In genomic region chr18:97252-97914, GRCh38 we compare ENCODE assay signal across 13 cellular contexts. TPM values are rescaled to one million over a fixed set of nuclear protein-coding genes. Genes with fewer than 3 reads are reported as not detected.
A peak's percentile ranks its signal among the peaks of the same experiment; 100 is the strongest.
DNase-seq lines count a peak whose midpoint lies in the region; ATAC-seq and TF ChIP-seq lines count a peak whose summit lies in the region.
"Not testable (repeated sequence)": the region's sequence is repeated elsewhere in the genome, so short reads cannot be mapped to it uniquely, and the experiment has no call there.
"Had no signal": no experiment of that assay in that cellular context is flagged by ENCODE, and none has a peak within 500 bp of the region (broad histone marks: within the 10 kb centered on the region; RNA-seq: fewer than 3 reads in every experiment).

No MANE protein-coding gene starts in this region.

- not testable (repeated sequence) for H3K4me1 Mint-ChIP-seq in activated CD4-positive, alpha-beta memory T cell treated with anti-CD3 and anti-CD28 coated beads, Interleukin-2, amount 10 ng/mL, durations not matched to agents 7 days and 5 days

- not testable (repeated sequence) for H3K36me3 Mint-ChIP-seq in activated CD4-positive, alpha-beta memory T cell treated with anti-CD3 and anti-CD28 coated beads, Interleukin-2, amount 10 ng/mL, durations not matched to agents 7 days and 5 days (ENCODE audit: low read depth)

- peak; percentile 69 for TF ChIP-seq CTCF in GM10266 (IDR thresholded peaks at IDR 0.05; ENCODE audit: control insufficient read depth, insufficient read depth, low read depth, missing control alignments)
- TF ChIP-seq CTCF in epithelial cell of proximal tubule (conservative IDR thresholded peaks at IDR 0.05; ENCODE audit: low read depth, low read length): peak; percentile 5

- DNase-seq in GM10266 (ENCODE audit: extremely low spot score); epithelial cell of proximal tubule (ENCODE audit: low read depth): not testable (repeated sequence)
- DNase-seq in activated CD4-positive, alpha-beta memory T cell treated with anti-CD3 and anti-CD28 coated beads, Interleukin-2, amount 10 ng/mL, durations not matched to agents 7 days and 5 days: peak; percentile 50
- peak; percentile 40 to 42 for DNase-seq in stimulated activated CD4-positive, alpha-beta T cell treated with anti-CD3 and anti-CD28 coated beads, Interleukin-2, amount 100 ng/mL, for 48 hours

- CTCF ChIA-PET in activated CD4-positive, alpha-beta memory T cell treated with anti-CD3 and anti-CD28 coated beads, Interleukin-2, amount 10 ng/mL, durations not matched to agents 7 days and 5 days (lab: Charles Lee): not testable (repeated sequence)

- H3K27ac Mint-ChIP-seq in activated CD4-positive, alpha-beta memory T cell treated with anti-CD3 and anti-CD28 coated beads, Interleukin-2, amount 10 ng/mL, durations not matched to agents 7 days and 5 days: not testable (repeated sequence)

- POLR2A ChIA-PET in activated CD4-positive, alpha-beta memory T cell treated with anti-CD3 and anti-CD28 coated beads, Interleukin-2, amount 10 ng/mL, durations not matched to agents 7 days and 5 days (lab: Charles Lee): not testable (repeated sequence)

- H3K4me3 Mint-ChIP-seq in activated CD4-positive, alpha-beta memory T cell treated with anti-CD3 and anti-CD28 coated beads, Interleukin-2, amount 10 ng/mL, durations not matched to agents 7 days and 5 days: not testable (repeated sequence)

- H3K4me3 ChIP-seq in epithelial cell of proximal tubule (ENCODE audit: low read depth, low read length): not testable (repeated sequence)

- H3K9me3 Mint-ChIP-seq in activated CD4-positive, alpha-beta memory T cell treated with anti-CD3 and anti-CD28 coated beads, Interleukin-2, amount 10 ng/mL, durations not matched to agents 7 days and 5 days: not testable (repeated sequence)

- H3K27me3 Mint-ChIP-seq in activated CD4-positive, alpha-beta memory T cell treated with anti-CD3 and anti-CD28 coated beads, Interleukin-2, amount 10 ng/mL, durations not matched to agents 7 days and 5 days: not testable (repeated sequence)

- peak; percentile 86 for ATAC-seq in GM19035 (IDR thresholded peaks at IDR 0.05; ENCODE audit: unreplicated experiment)
- ATAC-seq in GM21737 (IDR thresholded peaks at IDR 0.05; ENCODE audit: unreplicated experiment): peak; percentile 80
- ATAC-seq in HG03039 (IDR thresholded peaks at IDR 0.05; ENCODE audit: unreplicated experiment): peak; percentile 97
- peak; percentile 89 for ATAC-seq in HG03571 (IDR thresholded peaks at IDR 0.05; ENCODE audit: unreplicated experiment)

RNA-seq across cellular contexts. Expression of gene TUBB8B, which starts 48.0 kb away (rescaled TPM):
- total RNA-seq in activated CD4-positive, alpha-beta memory T cell treated with anti-CD3 and anti-CD28 coated beads, Interleukin-2, amount 10 ng/mL, durations not matched to agents 7 days and 5 days: not detected
- not detected in 2 replicates for total RNA-seq in epithelial cell of proximal tubule
- total RNA-seq: activated T-cell treated with anti-CD3 and anti-CD28 coated beads, Interleukin-2, amount 50 U/mL, for 4 hours; aorta; liver; naive thymus-derived CD8-positive, alpha-beta T cell; right atrium auricular region had no signal
